ENCODE assay signal across 23 cellular contexts in the genomic region with DNA sequence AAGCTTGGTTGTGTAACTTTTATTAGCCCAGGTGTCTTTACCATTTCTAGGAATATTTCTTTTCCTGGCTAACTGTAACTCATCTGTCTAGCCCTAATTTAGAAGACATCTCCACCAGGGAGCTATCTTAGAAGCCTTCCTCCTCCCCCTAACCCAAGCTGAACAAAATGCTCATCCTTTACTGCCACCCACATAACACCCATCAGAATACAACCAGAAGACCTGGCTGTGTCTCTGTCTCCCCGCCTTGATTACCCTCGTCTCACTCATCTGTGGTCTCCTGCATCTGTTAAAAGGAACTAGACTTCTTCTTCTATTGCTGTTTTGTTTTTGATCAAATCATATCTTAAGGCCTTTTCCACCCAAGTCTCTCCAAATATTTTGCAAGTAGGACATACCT. TPM values are rescaled to one million over a fixed set of nuclear protein-coding genes. Genes with fewer than 3 reads are reported as not detected.
A peak's percentile ranks its signal among the peaks of the same experiment; 100 is the strongest.
DNase-seq lines count a peak whose midpoint lies in the region; ATAC-seq and TF ChIP-seq lines count a peak whose summit lies in the region.
"Had no signal": no experiment of that assay in that cellular context is flagged by ENCODE, and none has a peak within 500 bp of the region (broad histone marks: within the 10 kb centered on the region; RNA-seq: fewer than 3 reads in every experiment).

No MANE protein-coding gene starts in this region.

- POLR2A ChIA-PET in activated CD4-positive, alpha-beta T cell treated with anti-CD3 and anti-CD28 coated beads for 36 hours (lab: Charles Lee) = no interaction called here

- no peak for ATAC-seq in activated CD4-positive, alpha-beta T cell treated with anti-CD3 and anti-CD28 coated beads for 36 hours
- peak; percentile 15 for ATAC-seq in stimulated activated naive CD8-positive, alpha-beta T cell treated with anti-CD3 and anti-CD28 coated beads, Interleukin-15, Interleukin-2, amounts not matched to agents 100 U/mL and 50 U/mL, for 24 hours
- ATAC-seq in stimulated activated naive CD8-positive, alpha-beta T cell treated with anti-CD3 and anti-CD28 coated beads, Interleukin-15, amount 100 ng/mL, for 72 hours = no peak
- ATAC-seq in memory B cell (ENCODE audit: low read depth) (no peak), gastrocnemius medialis (no peak)
- ATAC-seq: CD8-positive, alpha-beta T cell; HCT116; Panc1 had no signal

- H3K36me3 Mint-ChIP-seq in activated CD4-positive, alpha-beta T cell treated with anti-CD3 and anti-CD28 coated beads for 36 hours (ENCODE audit: low read depth) = no peaks in the 10 kb centered on the region
- H3K36me3 Mint-ChIP-seq in memory B cell = no peaks in the 10 kb centered on the region
- no peaks in the 10 kb centered on the region for H3K36me3 Mint-ChIP-seq in chondrocyte (ENCODE audit: low read depth)

- no peak overlapping the region for H3K27ac ChIP-seq in gastrocnemius medialis
- H3K27ac ChIP-seq: HL-60 had no signal

- no peak for DNase-seq in activated CD4-positive, alpha-beta T cell treated with anti-CD3 and anti-CD28 coated beads for 36 hours
- no peak for DNase-seq in activated CD4-positive, alpha-beta T cell treated with anti-CD3 and anti-CD28 coated beads for 4 hours
- no peak for DNase-seq in stimulated activated naive CD8-positive, alpha-beta T cell treated with anti-CD3 and anti-CD28 coated beads, Interleukin-15, Interleukin-2, amounts not matched to agents 100 U/mL and 50 U/mL, for 24 hours
- DNase-seq in stimulated activated naive CD8-positive, alpha-beta T cell treated with anti-CD3 and anti-CD28 coated beads, Interleukin-15, amount 100 ng/mL, for 72 hours = no peak
- DNase-seq in memory B cell (ENCODE audit: low spot score in 2 of 2) (no peak), chondrocyte (ENCODE audit: low spot score) (no peak), DMS 273 treated with DMSO at 0.1 percent for 48 hours (lab: John Stamatoyannopoulos, UW) (no peak), gastrocnemius medialis (no peak)
- DNase-seq: 8988T; C1 segment of cervical spinal cord; CD8-positive, alpha-beta T cell; DMS153; NCI-H1105; NCI-H146; NCI-H2029; NCI-H226; NCI-H510A treated with DMSO at 0.1 percent for 48 hours; NCI-H774; NK-92 treated with Interleukin-12 subunit alpha and Interleukin-12 subunit beta, amount 100 ng/mL, for 24 hours had no signal

- H3K36me3 ChIP-seq in gastrocnemius medialis = no peaks in the 10 kb centered on the region

- TF ChIP-seq POLR2A in gastrocnemius medialis (IDR thresholded peaks at IDR 0.05) = no peak

- intact Hi-C loops in activated CD4-positive, alpha-beta T cell treated with anti-CD3 and anti-CD28 coated beads for 36 hours (cut with DNase I, micrococcal nuclease) = loop anchor here in 1 of 2 experiments (5.0 kb wide), 1 partner anchor 93 kb away; a partner anchor contains a TSS
- intact Hi-C loops in gastrocnemius medialis (cut with DNase I; ENCODE audit: low total_unique reads) = no loop called here

- H3K27me3 Mint-ChIP-seq in activated CD4-positive, alpha-beta T cell treated with anti-CD3 and anti-CD28 coated beads for 36 hours = no peaks in the 10 kb centered on the region
- no peaks in the 10 kb centered on the region for H3K27me3 Mint-ChIP-seq in stimulated activated naive CD8-positive, alpha-beta T cell treated with anti-CD3 and anti-CD28 coated beads, Interleukin-15, amount 100 ng/mL, for 72 hours
- H3K27me3 Mint-ChIP-seq in memory B cell (no peaks in the 10 kb centered on the region), chondrocyte (ENCODE audit: low read depth) (peaks cover 4% of the 10 kb centered on the region)

- no peak overlapping the region for H3K4me3 ChIP-seq in gastrocnemius medialis

- H3K9me3 Mint-ChIP-seq in activated CD4-positive, alpha-beta T cell treated with anti-CD3 and anti-CD28 coated beads for 36 hours (ENCODE audit: low read depth) = no peaks in the 10 kb centered on the region
- no peaks in the 10 kb centered on the region for H3K9me3 Mint-ChIP-seq in stimulated activated naive CD8-positive, alpha-beta T cell treated with anti-CD3 and anti-CD28 coated beads, Interleukin-15, amount 100 ng/mL, for 72 hours
- no peaks in the 10 kb centered on the region for H3K9me3 Mint-ChIP-seq in memory B cell
- no peaks in the 10 kb centered on the region for H3K9me3 Mint-ChIP-seq in chondrocyte (ENCODE audit: low read depth)
- H3K9me3 Mint-ChIP-seq: CD8-positive, alpha-beta T cell had no signal

- in situ Hi-C loops in gastrocnemius medialis (cut with MboI; ENCODE audit: low sequenced_read_pairs in 4 of 4) = no loop called here

- H3K4me1 ChIP-seq in gastrocnemius medialis = peaks cover 23 to 38% of the 10 kb centered on the region in 2 donors

- no peaks in the 10 kb centered on the region for H3K27me3 ChIP-seq in gastrocnemius medialis

- peaks cover 26% of the 10 kb centered on the region for H3K4me1 Mint-ChIP-seq in activated CD4-positive, alpha-beta T cell treated with anti-CD3 and anti-CD28 coated beads for 36 hours
- peaks cover 46% of the 10 kb centered on the region for H3K4me1 Mint-ChIP-seq in stimulated activated naive CD8-positive, alpha-beta T cell treated with anti-CD3 and anti-CD28 coated beads, Interleukin-15, amount 100 ng/mL, for 72 hours
- H3K4me1 Mint-ChIP-seq in memory B cell = peaks cover 29% of the 10 kb centered on the region
- peaks cover 9% of the 10 kb centered on the region for H3K4me1 Mint-ChIP-seq in chondrocyte (ENCODE audit: low read depth)

- H3K4me3 Mint-ChIP-seq in activated CD4-positive, alpha-beta T cell treated with anti-CD3 and anti-CD28 coated beads for 36 hours = no peak overlapping the region
- H3K4me3 Mint-ChIP-seq in stimulated activated naive CD8-positive, alpha-beta T cell treated with anti-CD3 and anti-CD28 coated beads, Interleukin-15, amount 100 ng/mL, for 72 hours = peak overlapping the region in 1 of 2 donors; percentile 19
- H3K4me3 Mint-ChIP-seq in memory B cell = no peak overlapping the region
- no peak overlapping the region for H3K4me3 Mint-ChIP-seq in chondrocyte (ENCODE audit: unreplicated experiment)
- H3K4me3 Mint-ChIP-seq: CD8-positive, alpha-beta T cell had no signal

- TF ChIP-seq CTCF in chondrocyte (IDR thresholded peaks at IDR 0.05) (no peak), gastrocnemius medialis (IDR thresholded peaks at IDR 0.05 in 4 of 5, conservative IDR thresholded peaks at IDR 0.05 in 1 of 5) (no peak)

- no peaks in the 10 kb centered on the region for H3K9me3 ChIP-seq in gastrocnemius medialis

- H3K27ac Mint-ChIP-seq in activated CD4-positive, alpha-beta T cell treated with anti-CD3 and anti-CD28 coated beads for 36 hours = peak overlapping the region; percentile 12
- H3K27ac Mint-ChIP-seq in stimulated activated naive CD8-positive, alpha-beta T cell treated with anti-CD3 and anti-CD28 coated beads, Interleukin-15, amount 100 ng/mL, for 72 hours = no peak overlapping the region
- H3K27ac Mint-ChIP-seq in memory B cell (peak overlapping the region; percentile 38), chondrocyte (ENCODE audit: unreplicated experiment) (no peak overlapping the region)
- H3K27ac Mint-ChIP-seq: CD8-positive, alpha-beta T cell had no signal

- CTCF ChIA-PET in activated CD4-positive, alpha-beta T cell treated with anti-CD3 and anti-CD28 coated beads for 36 hours (lab: Charles Lee) = interaction anchor here (0.6 to 1.8 kb wide), 3 partner anchors 46 to 796 kb away, joined by 3 to 10 read pairs (median 3); no protein-coding TSS in a partner anchor

RNA-seq across cellular contexts. Expression of a gene that starts 4.8 kb away (rescaled TPM):
- 10 to 100 TPM; 15.2 to 21.2 TPM for total RNA-seq in activated CD4-positive, alpha-beta T cell treated with anti-CD3 and anti-CD28 coated beads for 36 hours
- total RNA-seq in chondrocyte (1.8 to 2.9 TPM (median 2.2 TPM) in 3 replicates), gastrocnemius medialis (1 to 10 TPM in 2 of 4 donors, under 1 TPM in 2; 0.15 to 2.0 (median 0.70) TPM)
- total RNA-seq: G401 had no signal

Comparison
In these comparisons a context has a peak if more than half of its experiments do, and no peak if none do; other contexts are left out.
1. H3K27ac Mint-ChIP-seq: peak in activated CD4-positive, alpha-beta T cell treated with anti-CD3 and anti-CD28 coated beads for 36 hours (single experiment) and memory B cell (single experiment); none in stimulated activated naive CD8-positive, alpha-beta T cell treated with anti-CD3 and anti-CD28 coated beads, Interleukin-15, amount 100 ng/mL, for 72 hours (0 of 2) and chondrocyte (single experiment).